8 cellular contexts compared by ENCODE assay signal in genomic region chr5:41924872-41925554, GRCh38. TPM values are rescaled to one million over a fixed set of nuclear protein-coding genes. Genes with fewer than 3 reads are reported as not detected.
A peak's percentile ranks its signal among the peaks of the same experiment; 100 is the strongest.
DNase-seq lines count a peak whose midpoint lies in the region; ATAC-seq and TF ChIP-seq lines count a peak whose summit lies in the region.

FBXO4 (plus strand) TSS chr5:41925281; CDS start chr5:41925310, 29 bp downstream.

- H3K36me3 Mint-ChIP-seq in CD14-positive monocyte: peaks cover 14 to 15% of the 10 kb centered on the region in 2 donors

- peak in 1 of 2 donors; percentile 14 for TF ChIP-seq POLR2A in lower leg skin (IDR thresholded peaks at IDR 0.05)

- peak; percentile 83 for DNase-seq in CD14-positive monocyte (ENCODE audit: low spot score)
- peak; percentile 88 for DNase-seq in NCI-H748 treated with DMSO at 0.1 percent for 48 hours (lab: John Stamatoyannopoulos, UW)
- DNase-seq in activated CD4-positive, alpha-beta T cell treated with anti-CD3 and anti-CD28 coated beads, Interleukin-2, amount 50 U/mL, for 4 hours: peak; percentile 80 to 84
- peak; percentile 91 for DNase-seq in dermis blood vessel endothelial cell
- peak; percentile 84 to 97 for DNase-seq in lower leg skin (ENCODE audit: low spot score in 2 of 2)
- peak; percentile 60 to 77 (median 76) for DNase-seq in stimulated activated CD4-positive, alpha-beta T cell treated with anti-CD3 and anti-CD28 coated beads, TNF-alpha, amount 100 ng/mL, for 1 hour (ENCODE audit: low read depth in 3 of 3, low spot score in 1 of 3)

- peak within 1 kb of the TSS; percentile 59 for H3K4me3 ChIP-seq in lower leg skin (ENCODE audit: low read depth, poor library complexity, severe bottlenecking)

- no peaks in the 10 kb centered on the region for H3K27me3 Mint-ChIP-seq in CD14-positive monocyte (ENCODE audit: low read depth in 3 of 3)

- 0% methylated on average over 13 to 40 of the region's 60 CpGs for WGBS in lower leg skin, 2 donors

- H3K9me3 Mint-ChIP-seq in CD14-positive monocyte: peaks cover 0 to 2% (median 0%) of the 10 kb centered on the region in 7 donors

- TF ChIP-seq CTCF in CD14-positive monocyte (IDR thresholded peaks at IDR 0.05) (peak; percentile 67), lower leg skin (IDR thresholded peaks at IDR 0.05) (no peak)

- H3K27ac Mint-ChIP-seq in CD14-positive monocyte: peak within 1 kb of the TSS; percentile 86 to 99 (median 95)

- intact Hi-C loops in CD14-positive monocyte (cut with micrococcal nuclease): loop anchor here (5.0 to 10.0 kb wide), 3 partner anchors 50 to 1117 kb away; partner anchors contain the start of genes OXCT1 (in 2 of the 2) and ANXA2R (in 1 of the 2)
- intact Hi-C loops in lower leg skin (cut with DNase I; ENCODE audit: low total_unique reads): no loop called here

- peak; percentile 88 for ATAC-seq in GM19351 (IDR thresholded peaks at IDR 0.05; ENCODE audit: unreplicated experiment)
- ATAC-seq in HG03520 (IDR thresholded peaks at IDR 0.05; ENCODE audit: unreplicated experiment): peak; percentile 92

- peak within 1 kb of the TSS; percentile 89 to 92 for H3K4me3 Mint-ChIP-seq in CD14-positive monocyte

- H3K4me1 Mint-ChIP-seq in CD14-positive monocyte: peaks cover 17% of the 10 kb centered on the region

RNA-seq across cellular contexts. Expression of gene FBXO4, which starts in this region (rescaled TPM):
- polyA plus RNA-seq in CD14-positive monocyte: 10 to 100 TPM in 1 of 2 donors, 1 to 10 TPM in 1; 8.7 to 10.4 TPM
- total RNA-seq in dermis blood vessel endothelial cell (8.0 and 10.6 TPM in 2 replicates), lower leg skin (10 to 100 TPM in 1 of 4 donors, 1 to 10 TPM in 3; 6.6 to 11.3 (median 8.8) TPM)

Comparison
In these comparisons a context has a peak if more than half of its experiments do, and no peak if none do; other contexts are left out.
1. Peak in every context shown above with its lines: DNase-seq, ATAC-seq and H3K4me3 ChIP-seq.